Comparison of ENCODE assay signal across 17 cellular contexts in the genomic region with DNA sequence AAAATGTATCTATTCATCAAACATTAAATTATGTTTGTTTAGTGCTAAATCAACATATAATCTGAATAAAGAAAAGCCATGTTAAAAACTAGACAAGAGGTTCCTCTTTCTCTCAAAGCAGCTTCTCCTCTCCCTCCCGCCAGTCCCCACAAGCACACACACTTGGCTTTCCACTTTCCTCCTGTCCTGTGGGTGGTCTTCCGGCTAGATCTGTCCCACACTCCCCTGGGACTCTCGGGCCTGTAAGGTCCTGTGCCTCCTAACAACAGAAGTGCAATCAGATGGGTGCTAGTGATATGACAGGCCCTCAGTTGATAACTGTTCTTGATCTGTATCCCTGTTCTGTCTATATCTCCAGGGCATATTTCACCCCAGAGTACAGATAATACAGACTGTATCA. TPM values are rescaled to one million over a fixed set of nuclear protein-coding genes. Genes with fewer than 3 reads are reported as not detected.
A peak's percentile ranks its signal among the peaks of the same experiment; 100 is the strongest.
DNase-seq lines count a peak whose midpoint lies in the region; ATAC-seq and TF ChIP-seq lines count a peak whose summit lies in the region.
"Had no signal": no experiment of that assay in that cellular context is flagged by ENCODE, and none has a peak within 500 bp of the region (broad histone marks: within the 10 kb centered on the region; RNA-seq: fewer than 3 reads in every experiment).

No MANE protein-coding gene starts in this region.

- no peak overlapping the region for H3K4me3 Mint-ChIP-seq in activated CD8-positive, alpha-beta T cell treated with anti-CD3 and anti-CD28 coated beads for 36 hours
- H3K4me3 Mint-ChIP-seq in stimulated activated naive B cell treated with anti-CD40 and anti-IgM and Interleukin-4, amounts not matched to agents 10 μg/mL and 1 μg/mL and 100 μg/mL, for 72 hours, result no peak overlapping the region
- H3K4me3 Mint-ChIP-seq: activated CD4-positive, alpha-beta T cell treated with anti-CD3 and anti-CD28 coated beads, Interleukin-2, amount 10 ng/mL, durations not matched to agents 7 days and 5 days; IgD-negative memory B cell had no signal

- ATAC-seq in right cardiac atrium (no peak), Right ventricle myocardium inferior (no peak), GM19023 (IDR thresholded peaks at IDR 0.05; ENCODE audit: unreplicated experiment) (no peak), HG03354 (IDR thresholded peaks at IDR 0.05; ENCODE audit: poor library complexity, severe bottlenecking, unreplicated experiment) (no peak)
- no peak for ATAC-seq in activated CD8-positive, alpha-beta T cell treated with anti-CD3 and anti-CD28 coated beads for 36 hours
- ATAC-seq in stimulated activated naive B cell treated with anti-CD40 and anti-IgM and Interleukin-4, amounts not matched to agents 10 μg/mL and 1 μg/mL and 100 μg/mL, for 72 hours (replicated peaks), result peak; percentile 84 to 86

- intact Hi-C loops in right cardiac atrium (cut with DNase I) (no loop called here), Right ventricle myocardium inferior (cut with DNase I) (no loop called here)
- intact Hi-C loops in activated CD8-positive, alpha-beta T cell treated with anti-CD3 and anti-CD28 coated beads for 36 hours (cut with micrococcal nuclease), result no loop called here

- CTCF ChIA-PET in activated CD8-positive, alpha-beta T cell treated with anti-CD3 and anti-CD28 coated beads for 36 hours (lab: Charles Lee), result no interaction called here

- H3K27ac Mint-ChIP-seq in activated CD8-positive, alpha-beta T cell treated with anti-CD3 and anti-CD28 coated beads for 36 hours, result peak overlapping the region; percentile 22
- peak overlapping the region; percentile 7 for H3K27ac Mint-ChIP-seq in stimulated activated naive B cell treated with anti-CD40 and anti-IgM and Interleukin-4, amounts not matched to agents 10 μg/mL and 1 μg/mL and 100 μg/mL, for 72 hours
- H3K27ac Mint-ChIP-seq: activated CD4-positive, alpha-beta T cell treated with anti-CD3 and anti-CD28 coated beads, Interleukin-2, amount 10 ng/mL, durations not matched to agents 7 days and 5 days had no signal

- 60% methylated on average over 3 of the region's 3 CpGs for WGBS in right cardiac atrium

- peak in 1 of 3 donors; percentile 29 for DNase-seq in right cardiac atrium
- DNase-seq in Right ventricle myocardium inferior (ENCODE audit: missing footprints), result no peak
- peak; percentile 69 to 76 for DNase-seq in Kasumi-1 (lab: John Stamatoyannopoulos, UW)
- no peak for DNase-seq in activated CD8-positive, alpha-beta T cell treated with anti-CD3 and anti-CD28 coated beads for 36 hours
- peak; percentile 3 for DNase-seq in stimulated activated naive B cell treated with anti-CD40 and anti-IgM and Interleukin-4, amounts not matched to agents 10 μg/mL and 1 μg/mL and 100 μg/mL, for 72 hours
- no peak for DNase-seq in NCI-H524 (lab: John Stamatoyannopoulos, UW)
- DNase-seq: activated CD4-positive, alpha-beta T cell treated with anti-CD3 and anti-CD28 coated beads, Interleukin-2, amount 10 ng/mL, durations not matched to agents 7 days and 5 days; activated T-cell treated with anti-CD3 and anti-CD28 coated beads, Interleukin-2, amount 50 U/mL, for 1 hour; Calu3; heart left ventricle; mesendoderm; SHP77 treated with DMSO at 0.1 percent for 48 hours; uterus had no signal

- peak overlapping the region; percentile 7 for H3K27ac ChIP-seq in right cardiac atrium (ENCODE audit: low read length)
- H3K27ac ChIP-seq: cardiac muscle cell, uterus had no signal

- H3K27me3 ChIP-seq in right cardiac atrium (ENCODE audit: control insufficient read depth, insufficient read depth), result no peaks in the 10 kb centered on the region
- H3K27me3 ChIP-seq: cardiac muscle cell, heart left ventricle, uterus had no signal

- peaks cover 6% of the 10 kb centered on the region for H3K4me1 ChIP-seq in right cardiac atrium (ENCODE audit: control insufficient read depth, insufficient read depth, low read length)
- H3K4me1 ChIP-seq: uterus had no signal

- POLR2A ChIA-PET in activated CD8-positive, alpha-beta T cell treated with anti-CD3 and anti-CD28 coated beads for 36 hours (lab: Charles Lee), result no interaction called here

- no peaks in the 10 kb centered on the region for H3K27me3 Mint-ChIP-seq in activated CD8-positive, alpha-beta T cell treated with anti-CD3 and anti-CD28 coated beads for 36 hours
- H3K27me3 Mint-ChIP-seq in stimulated activated naive B cell treated with anti-CD40 and anti-IgM and Interleukin-4, amounts not matched to agents 10 μg/mL and 1 μg/mL and 100 μg/mL, for 72 hours, result no peaks in the 10 kb centered on the region
- H3K27me3 Mint-ChIP-seq: activated CD4-positive, alpha-beta T cell treated with anti-CD3 and anti-CD28 coated beads, Interleukin-2, amount 10 ng/mL, durations not matched to agents 7 days and 5 days; IgD-negative memory B cell had no signal

- H3K4me3 ChIP-seq in right cardiac atrium (ENCODE audit: low read length), result no peak overlapping the region
- H3K4me3 ChIP-seq: cardiac muscle cell, heart left ventricle, uterus had no signal

- H3K36me3 Mint-ChIP-seq in activated CD8-positive, alpha-beta T cell treated with anti-CD3 and anti-CD28 coated beads for 36 hours (ENCODE audit: low read depth), result peaks cover 7% of the 10 kb centered on the region
- H3K36me3 Mint-ChIP-seq in stimulated activated naive B cell treated with anti-CD40 and anti-IgM and Interleukin-4, amounts not matched to agents 10 μg/mL and 1 μg/mL and 100 μg/mL, for 72 hours, result peaks cover 0 to 10% of the 10 kb centered on the region in 2 donors

- no peak for TF ChIP-seq CTCF in activated CD8-positive, alpha-beta T cell treated with anti-CD3 and anti-CD28 coated beads for 36 hours (IDR thresholded peaks at IDR 0.05)

- peaks cover 28% of the 10 kb centered on the region for H3K4me1 Mint-ChIP-seq in activated CD8-positive, alpha-beta T cell treated with anti-CD3 and anti-CD28 coated beads for 36 hours (ENCODE audit: low read depth)
- H3K4me1 Mint-ChIP-seq in stimulated activated naive B cell treated with anti-CD40 and anti-IgM and Interleukin-4, amounts not matched to agents 10 μg/mL and 1 μg/mL and 100 μg/mL, for 72 hours, result peaks cover 28 to 35% of the 10 kb centered on the region in 2 donors

- H3K9me3 ChIP-seq in right cardiac atrium (ENCODE audit: control insufficient read depth, low read length), result no peaks in the 10 kb centered on the region
- H3K9me3 ChIP-seq: heart left ventricle, uterus had no signal

- no peaks in the 10 kb centered on the region for H3K9me3 Mint-ChIP-seq in activated CD8-positive, alpha-beta T cell treated with anti-CD3 and anti-CD28 coated beads for 36 hours
- H3K9me3 Mint-ChIP-seq in stimulated activated naive B cell treated with anti-CD40 and anti-IgM and Interleukin-4, amounts not matched to agents 10 μg/mL and 1 μg/mL and 100 μg/mL, for 72 hours, result no peaks in the 10 kb centered on the region
- H3K9me3 Mint-ChIP-seq: activated CD4-positive, alpha-beta T cell treated with anti-CD3 and anti-CD28 coated beads, Interleukin-2, amount 10 ng/mL, durations not matched to agents 7 days and 5 days had no signal

RNA-seq across cellular contexts. Expression of a gene that starts 45.6 kb away (rescaled TPM):
- total RNA-seq in right cardiac atrium (10 to 100 TPM; 16.0 to 19.6 (median 17.1) TPM), Right ventricle myocardium inferior (20.1 TPM)
- 6.4 TPM for polyA plus RNA-seq in right cardiac atrium
- total RNA-seq in activated CD8-positive, alpha-beta T cell treated with anti-CD3 and anti-CD28 coated beads for 36 hours, result 10 to 100 TPM; 19.8 to 21.5 TPM

Comparison
In these comparisons a context has a peak if more than half of its experiments do, and no peak if none do; other contexts are left out.
1. ATAC-seq: peak in stimulated activated naive B cell treated with anti-CD40 and anti-IgM and Interleukin-4, amounts not matched to agents 10 μg/mL and 1 μg/mL and 100 μg/mL, for 72 hours (2 of 2); none in right cardiac atrium (0 of 2), Right ventricle myocardium inferior (single experiment), activated CD8-positive, alpha-beta T cell treated with anti-CD3 and anti-CD28 coated beads for 36 hours (single experiment), GM19023 (single experiment) and HG03354 (single experiment).
2. DNase-seq: peak in Kasumi-1 (2 of 2) and stimulated activated naive B cell treated with anti-CD40 and anti-IgM and Interleukin-4, amounts not matched to agents 10 μg/mL and 1 μg/mL and 100 μg/mL, for 72 hours (single experiment); none in Right ventricle myocardium inferior (single experiment), activated CD8-positive, alpha-beta T cell treated with anti-CD3 and anti-CD28 coated beads for 36 hours (single experiment) and NCI-H524 (0 of 2).